ENCODE assay signal across 17 cellular contexts in the genomic region with DNA sequence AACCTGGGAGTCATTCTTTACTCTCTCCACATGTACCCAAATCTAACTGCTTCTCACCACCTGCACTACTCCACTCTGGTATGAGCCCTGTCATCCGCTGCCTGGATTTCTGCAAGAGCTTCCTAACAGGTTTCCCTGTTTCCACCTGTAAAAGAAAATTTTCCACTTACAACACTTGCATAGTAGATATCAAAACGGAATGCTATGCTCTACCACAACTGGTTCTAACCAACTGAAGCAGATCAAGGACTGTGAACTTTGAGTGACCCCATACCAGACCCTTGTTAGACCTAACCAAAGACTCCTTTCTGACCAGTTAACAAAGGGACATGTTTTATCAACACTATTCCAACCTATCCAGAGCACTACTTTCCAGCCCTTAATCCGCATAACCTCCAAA. TPM values are rescaled to one million over a fixed set of nuclear protein-coding genes. Genes with fewer than 3 reads are reported as not detected.
DNase-seq lines count a peak whose midpoint lies in the region; FAIRE-seq and TF ChIP-seq lines count a peak whose summit lies in the region.
"Had no signal": no experiment of that assay in that cellular context is flagged by ENCODE, and none has a peak within 500 bp of the region (broad histone marks: within the 10 kb centered on the region; RNA-seq: fewer than 3 reads in every experiment).

No MANE protein-coding gene starts in this region.

- H3K4me1 ChIP-seq in cardiac muscle cell (ENCODE audit: low read depth) (peaks cover 13% of the 10 kb centered on the region), mesendoderm (ENCODE audit: control insufficient read depth, low read depth, low read length) (peaks cover 2% of the 10 kb centered on the region)
- H3K4me1 ChIP-seq: BE2C had no signal

- H3K4ac ChIP-seq in mesendoderm (ENCODE audit: low read depth, low read length) = no peak overlapping the region

- H3K23ac ChIP-seq in mesendoderm (ENCODE audit: low read length) = no peak overlapping the region

- H3K79me1 ChIP-seq in mesendoderm (ENCODE audit: low read length) = no peaks in the 10 kb centered on the region

- FAIRE-seq in HTR-8/SVneo (lab: Jason Lieb, UNC) = peak; percentile 9
- FAIRE-seq: A204.1, H54 had no signal

- peaks cover 4% of the 10 kb centered on the region for H3K79me2 ChIP-seq in mesendoderm (ENCODE audit: control insufficient read depth, insufficient read depth, low read length)

- H2AK5ac ChIP-seq in mesendoderm (ENCODE audit: low read length) = no peak overlapping the region

- no peaks in the 10 kb centered on the region for H3K9me3 ChIP-seq in cardiac muscle cell (ENCODE audit: low read depth)
- H3K9me3 ChIP-seq: BE2C had no signal

- H3K27me3 ChIP-seq in cardiac muscle cell (no peaks in the 10 kb centered on the region), mesendoderm (ENCODE audit: insufficient read depth, low read length, poor library complexity) (no peaks in the 10 kb centered on the region)
- H3K27me3 ChIP-seq: BE2C had no signal

- peak overlapping the region; percentile 52 for H3K27ac ChIP-seq in cardiac muscle cell
- H3K27ac ChIP-seq in mesendoderm (ENCODE audit: low read depth, low read length) = no peak overlapping the region

- H3K36me3 ChIP-seq in cardiac muscle cell = no peaks in the 10 kb centered on the region
- no peaks in the 10 kb centered on the region for H3K36me3 ChIP-seq in mesendoderm (ENCODE audit: control insufficient read depth, insufficient read depth, low read length)
- H3K36me3 ChIP-seq: BE2C had no signal

- no peak overlapping the region for H2BK15ac ChIP-seq in mesendoderm (replicated peaks; ENCODE audit: low read depth)

- no peak overlapping the region for H2BK120ac ChIP-seq in mesendoderm (ENCODE audit: low read depth, low read length)

- no peak overlapping the region for H3K4me3 ChIP-seq in cardiac muscle cell
- H3K4me3 ChIP-seq in mesendoderm (ENCODE audit: low read length) = no peak overlapping the region
- H3K4me3 ChIP-seq: GM23338 had no signal

- DNase-seq in cardiac muscle cell (ENCODE audit: low read depth in 1 of 2, low spot score in 1 of 2) (peak in 1 of 2 donors; percentile 56), cardiac septum (ENCODE audit: low spot score) (no peak), HTR-8/SVneo (ENCODE audit: insufficient read length, low spot score) (no peak), left kidney (ENCODE audit: low read depth, low spot score) (peak; percentile 45), CD1c-positive myeloid dendritic cell (ENCODE audit: extremely low spot score) (no peak), mesendoderm (no peak)
- DNase-seq: ACHN; BE2C; C1 segment of cervical spinal cord; CD4-positive, alpha-beta memory T cell; DMS153; DMS79; GDM1; HCEC 1CT had no signal

- H3K9ac ChIP-seq in mesendoderm (ENCODE audit: low read length) = no peak overlapping the region

- H4K8ac ChIP-seq in mesendoderm (ENCODE audit: low read depth, low read length) = no peak overlapping the region

- 100% methylated on average over 1 of the region's 3 CpGs for WGBS in mesendoderm (ENCODE audit: extremely low coverage, insufficient coverage, low lambda C conversion rate)

- no peak for TF ChIP-seq CTCF in cardiac muscle cell (IDR thresholded peaks at IDR 0.05; ENCODE audit: low read depth, low read length)

- intact Hi-C loops in cardiac septum (cut with DNase I) = loop anchor here (5.0 to 10.0 kb wide), 3 partner anchors 127 to 192 kb away; no protein-coding TSS in a partner anchor

- H3K4me2 ChIP-seq in mesendoderm (ENCODE audit: low read length) = no peak overlapping the region
- H3K4me2 ChIP-seq: GM23338 had no signal

- no peak overlapping the region for H3K18ac ChIP-seq in mesendoderm (ENCODE audit: low read length)

- H2BK5ac ChIP-seq in mesendoderm (ENCODE audit: low read length) = no peak overlapping the region

- H3K56ac ChIP-seq in mesendoderm (ENCODE audit: low read length) = no peak overlapping the region

- no peak overlapping the region for H4K5ac ChIP-seq in mesendoderm (ENCODE audit: low read length)

RNA-seq across cellular contexts. Expression of gene TMEM131, which starts 3.8 kb away (rescaled TPM):
- total RNA-seq in cardiac muscle cell (15.3 and 19.1 TPM in 2 replicates), cardiac septum (28.6 TPM)
- 16.3 and 23.6 TPM in 2 replicates for polyA plus RNA-seq in cardiac muscle cell
- polyA plus RNA-seq in mesendoderm (2013, experiment 1 of 2) = 24.4 TPM
- 22.9 TPM for polyA plus RNA-seq in mesendoderm (2013, experiment 2 of 2)
